In the genomic region with DNA sequence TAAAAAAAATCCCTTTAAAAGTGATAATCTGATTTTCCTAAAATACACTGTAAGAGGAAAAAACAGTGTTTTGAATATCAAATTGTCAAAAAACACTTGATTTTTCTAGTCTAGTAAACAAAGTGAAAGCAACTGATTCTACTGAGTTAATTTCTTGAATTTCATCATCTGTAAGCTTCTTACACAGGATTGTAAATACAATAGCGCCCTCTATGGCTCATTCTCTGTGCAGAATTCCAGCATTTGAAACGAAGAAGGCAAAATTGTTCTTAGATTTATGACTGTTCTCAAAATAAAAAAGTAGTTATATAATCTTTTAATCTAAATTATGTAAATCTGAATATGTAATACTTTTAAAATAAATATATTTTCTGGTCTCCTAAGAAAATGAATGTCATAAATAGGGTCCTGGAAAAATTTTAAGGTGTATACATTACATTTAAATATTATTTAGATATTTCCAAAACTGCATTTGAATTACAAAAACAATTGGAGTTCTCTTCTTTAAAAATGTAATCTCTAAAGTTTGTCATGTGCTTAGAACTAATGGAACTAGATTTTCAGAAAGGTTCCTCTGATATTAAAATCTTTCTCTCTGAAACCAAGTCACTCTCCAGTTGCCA, we compare ENCODE assay signal across 9 cellular contexts.
A peak's percentile ranks its signal among the peaks of the same experiment; 100 is the strongest.
DNase-seq lines count a peak whose midpoint lies in the region; ATAC-seq, FAIRE-seq and TF ChIP-seq lines count a peak whose summit lies in the region.
"Had no signal": no experiment of that assay in that cellular context is flagged by ENCODE, and none has a peak within 500 bp of the region (broad histone marks: within the 10 kb centered on the region; RNA-seq: fewer than 3 reads in every experiment).

No MANE protein-coding gene starts in this region.

- ATAC-seq in GM21526 (IDR thresholded peaks at IDR 0.05; ENCODE audit: low FRiP score, unreplicated experiment) (peak; percentile 72), pancreas (peak in 2 of 4 donors; percentile 48 to 64), GM18517 (IDR thresholded peaks at IDR 0.05; ENCODE audit: unreplicated experiment) (no peak)
- no peak for ATAC-seq in activated CD8-positive, alpha-beta memory T cell treated with anti-CD3 and anti-CD28 coated beads, Interleukin-2, amount 10 ng/mL, durations not matched to agents 7 days and 5 days

- WGBS in pancreas, 2 donors = 0 to 1% methylated on average over 2 of the region's 2 CpGs

- no peak for TF ChIP-seq POLR2A in NB4 (IDR thresholded peaks at IDR 0.05; ENCODE audit: extremely low read depth, insufficient read length)

- H3K27ac ChIP-seq in RWPE1 (no peak overlapping the region), epithelial cell of prostate (no peak overlapping the region), pancreas (no peak overlapping the region)

- no peak overlapping the region for H3K4me3 ChIP-seq in NB4 (ENCODE audit: low read depth, low read length)
- H3K4me3 ChIP-seq in pancreas = no peak overlapping the region

- POLR2A ChIA-PET in RWPE1 (lab: Yijun Ruan, JAX; ENCODE audit: low non-redundant PET) = no interaction called here

- FAIRE-seq in D721Med (lab: Jason Lieb, UNC) = peak; percentile 100
- peak; percentile 97 for FAIRE-seq in pancreas (lab: Jason Lieb, UNC)

- no peaks in the 10 kb centered on the region for H3K36me3 ChIP-seq in pancreas

- no peaks in the 10 kb centered on the region for H3K9me3 Mint-ChIP-seq in activated CD8-positive, alpha-beta memory T cell treated with anti-CD3 and anti-CD28 coated beads, Interleukin-2, amount 10 ng/mL, durations not matched to agents 7 days and 5 days (ENCODE audit: low read depth)
- H3K9me3 Mint-ChIP-seq: T-helper 1 cell treated with Interleukin-12 subunit alpha and Interleukin-12 subunit beta and Interleukin-4 antibody, amounts not matched to agents 30 μg/mL and 1 μg/mL, for 36 hours had no signal

- H3K27ac Mint-ChIP-seq in activated CD8-positive, alpha-beta memory T cell treated with anti-CD3 and anti-CD28 coated beads, Interleukin-2, amount 10 ng/mL, durations not matched to agents 7 days and 5 days = no peak overlapping the region
- H3K27ac Mint-ChIP-seq: T-helper 1 cell treated with Interleukin-12 subunit alpha and Interleukin-12 subunit beta and Interleukin-4 antibody, amounts not matched to agents 30 μg/mL and 1 μg/mL, for 36 hours had no signal

- CTCF ChIA-PET in RWPE1 (lab: Yijun Ruan, JAX) = interaction anchor here (0.6 to 2.1 kb wide), 6 partner anchors 15 to 609 kb away, joined by 3 to 12 read pairs (median 4); no protein-coding TSS in a partner anchor
- CTCF ChIA-PET in activated CD8-positive, alpha-beta memory T cell treated with anti-CD3 and anti-CD28 coated beads, Interleukin-2, amount 10 ng/mL, durations not matched to agents 7 days and 5 days (lab: Charles Lee) = no interaction called here

- intact Hi-C loops in pancreas (cut with DNase I) = no loop called here

- H3K4me3 Mint-ChIP-seq in activated CD8-positive, alpha-beta memory T cell treated with anti-CD3 and anti-CD28 coated beads, Interleukin-2, amount 10 ng/mL, durations not matched to agents 7 days and 5 days = no peak overlapping the region
- H3K4me3 Mint-ChIP-seq: T-helper 1 cell treated with Interleukin-12 subunit alpha and Interleukin-12 subunit beta and Interleukin-4 antibody, amounts not matched to agents 30 μg/mL and 1 μg/mL, for 36 hours had no signal

- TF ChIP-seq CTCF in D721Med (IDR thresholded peaks at IDR 0.05; ENCODE audit: insufficient read depth, missing control alignments) (peak; percentile 94), NB4 (IDR thresholded peaks at IDR 0.05; ENCODE audit: low read depth, low read length) (peak; percentile 55), RWPE1 (conservative IDR thresholded peaks at IDR 0.05; ENCODE audit: low read depth) (peak; percentile 77), pancreas (IDR thresholded peaks at IDR 0.05) (peak; percentile 13 to 69 (median 56))

- DNase-seq in D721Med (ENCODE audit: insufficient read length, low spot score) (peak; percentile 56), NB4 (ENCODE audit: low read depth) (peak; percentile 69), RWPE1 (ENCODE audit: low spot score) (no peak), epithelial cell of prostate (ENCODE audit: low read depth, low spot score) (peak; percentile 29), pancreas (no peak)
- DNase-seq in activated CD8-positive, alpha-beta memory T cell treated with anti-CD3 and anti-CD28 coated beads, Interleukin-2, amount 10 ng/mL, durations not matched to agents 7 days and 5 days = no peak

- H3K27me3 Mint-ChIP-seq in activated CD8-positive, alpha-beta memory T cell treated with anti-CD3 and anti-CD28 coated beads, Interleukin-2, amount 10 ng/mL, durations not matched to agents 7 days and 5 days = no peaks in the 10 kb centered on the region

- no peaks in the 10 kb centered on the region for H3K9me3 ChIP-seq in pancreas

- no peaks in the 10 kb centered on the region for H3K36me3 Mint-ChIP-seq in activated CD8-positive, alpha-beta memory T cell treated with anti-CD3 and anti-CD28 coated beads, Interleukin-2, amount 10 ng/mL, durations not matched to agents 7 days and 5 days

- H3K4me1 Mint-ChIP-seq in activated CD8-positive, alpha-beta memory T cell treated with anti-CD3 and anti-CD28 coated beads, Interleukin-2, amount 10 ng/mL, durations not matched to agents 7 days and 5 days = no peaks in the 10 kb centered on the region

- H3K4me1 ChIP-seq in pancreas = no peaks in the 10 kb centered on the region

- no peaks in the 10 kb centered on the region for H3K27me3 ChIP-seq in pancreas

Comparison
In these comparisons a context has a peak if more than half of its experiments do, and no peak if none do; other contexts are left out.
1. DNase-seq: peak in D721Med (single experiment), NB4 (single experiment) and epithelial cell of prostate (single experiment); none in RWPE1 (single experiment), pancreas (0 of 6) and activated CD8-positive, alpha-beta memory T cell treated with anti-CD3 and anti-CD28 coated beads, Interleukin-2, amount 10 ng/mL, durations not matched to agents 7 days and 5 days (single experiment).
2. Peak in every context shown above with its lines, with median percentiles within 50 percentile points of each other: CTCF ChIP-seq.